ENCODE assay signal across 8 cellular contexts in genomic region chr12:82517027-82517426, GRCh38.
DNase-seq lines count a peak whose midpoint lies in the region; ATAC-seq, FAIRE-seq and TF ChIP-seq lines count a peak whose summit lies in the region.

No MANE protein-coding gene starts in this region.

- intact Hi-C loops in activated T-helper 2 cell treated with anti-CD3 and anti-CD28 coated beads, Interferon-gamma antibody, Interleukin-2, Interleukin-4, amounts not matched to agents 10 μg/mL and 5 μg/mL and 100 μg/mL, durations not matched to agents 14 hours and 24 hours and 36 hours (cut with micrococcal nuclease) = no loop called here
- intact Hi-C loops in stomach (cut with DNase I; ENCODE audit: low total_unique reads) = no loop called here

- peak; percentile 44 to 88 (median 64) for TF ChIP-seq CTCF in H1 (IDR thresholded peaks at IDR 0.05; ENCODE audit: control extremely low read depth in 1 of 3, insufficient read depth in 1 of 3, low read depth in 1 of 3, low read length in 3 of 3)
- peak in 2 of 7 experiments; percentile 6 for TF ChIP-seq CTCF in stomach (IDR thresholded peaks at IDR 0.05)

- TF ChIP-seq EP300 in Ishikawa (IDR thresholded peaks at IDR 0.05; ENCODE audit: borderline replicate concordance) (no peak), H1 (IDR thresholded peaks at IDR 0.05; ENCODE audit: borderline replicate concordance in 1 of 2, low read depth in 2 of 2, low read length in 2 of 2) (no peak), stomach (IDR thresholded peaks at IDR 0.05) (no peak)

- H3K27me3 ChIP-seq in H1 (replicated peaks in 1 of 4; ENCODE audit: control insufficient read depth in 3 of 4, extremely low read depth in 1 of 4, insufficient read depth in 3 of 4, low read length in 3 of 4) (no peaks in the 10 kb centered on the region), stomach (no peaks in the 10 kb centered on the region)

- H3K27ac ChIP-seq in H1 (ENCODE audit: low read depth, low read length) = no peak overlapping the region
- H3K27ac ChIP-seq in stomach = no peak overlapping the region

- no peak overlapping the region for H3K27ac Mint-ChIP-seq in activated T-helper 2 cell treated with anti-CD3 and anti-CD28 coated beads, Interferon-gamma antibody, Interleukin-2, Interleukin-4, amounts not matched to agents 10 μg/mL and 5 μg/mL and 100 μg/mL, durations not matched to agents 14 hours and 24 hours and 36 hours

- TF ChIP-seq RAD21 in Ishikawa (IDR thresholded peaks at IDR 0.05; ENCODE audit: low read depth) = peak; percentile 42
- TF ChIP-seq RAD21 in H1 (IDR thresholded peaks at IDR 0.05 in 1 of 2, conservative IDR thresholded peaks at IDR 0.05 in 1 of 2; ENCODE audit: low read depth in 2 of 2, low read length in 2 of 2) = peak; percentile 44 to 62

- no peak overlapping the region for H3K9ac ChIP-seq in H1 (replicated peaks in 1 of 4; ENCODE audit: extremely low read depth in 1 of 4, low read depth in 3 of 4, low read length in 3 of 4)

- no peak overlapping the region for H3K56ac ChIP-seq in H1 (replicated peaks; ENCODE audit: insufficient read length, low read depth, low read length)

- no peaks in the 10 kb centered on the region for H3K9me3 Mint-ChIP-seq in activated T-helper 2 cell treated with anti-CD3 and anti-CD28 coated beads, Interferon-gamma antibody, Interleukin-2, Interleukin-4, amounts not matched to agents 10 μg/mL and 5 μg/mL and 100 μg/mL, durations not matched to agents 14 hours and 24 hours and 36 hours

- no peak overlapping the region for H4K5ac ChIP-seq in H1 (ENCODE audit: insufficient read length, low read depth, low read length)

- H3K23ac ChIP-seq in H1 (ENCODE audit: insufficient read length) = no peak overlapping the region

- H3K4me1 ChIP-seq in H1 (replicated peaks in 1 of 4; ENCODE audit: control insufficient read depth in 3 of 4, insufficient read depth in 4 of 4, low read length in 3 of 4) = no peaks in the 10 kb centered on the region
- no peaks in the 10 kb centered on the region for H3K4me1 ChIP-seq in stomach

- no peak overlapping the region for H4K8ac ChIP-seq in H1 (ENCODE audit: extremely low read depth, insufficient read depth, low read length)

- H3K9me3 ChIP-seq in H1 (ENCODE audit: insufficient read depth in 2 of 2, low read depth in 1 of 2, low read length in 1 of 2) (no peaks in the 10 kb centered on the region), stomach (no peaks in the 10 kb centered on the region)

- H3K36me3 ChIP-seq in H1 (ENCODE audit: control insufficient read depth in 2 of 4, insufficient read depth in 4 of 4, low read length in 3 of 4) (no peaks in the 10 kb centered on the region), stomach (no peaks in the 10 kb centered on the region)

- H3K4me3 Mint-ChIP-seq in activated T-helper 2 cell treated with anti-CD3 and anti-CD28 coated beads, Interferon-gamma antibody, Interleukin-2, Interleukin-4, amounts not matched to agents 10 μg/mL and 5 μg/mL and 100 μg/mL, durations not matched to agents 14 hours and 24 hours and 36 hours (ENCODE audit: low read depth) = no peak overlapping the region

- H2BK120ac ChIP-seq in H1 (replicated peaks; ENCODE audit: low read depth, low read length) = no peak overlapping the region

- DNase-seq in GDM1 (lab: John Stamatoyannopoulos, UW) = peak; percentile 4
- DNase-seq in H1 (ENCODE audit: low read depth in 1 of 2, low spot score in 2 of 2) = no peak
- no peak for DNase-seq in cerebellar nuclear complex (lab: John Stamatoyannopoulos, UW)
- no peak for DNase-seq in activated T-helper 2 cell treated with anti-CD3 and anti-CD28 coated beads, Interferon-gamma antibody, Interleukin-2, Interleukin-4, amounts not matched to agents 10 μg/mL and 5 μg/mL and 100 μg/mL, durations not matched to agents 14 hours and 24 hours and 36 hours (ENCODE audit: low spot score)
- no peak for DNase-seq in stimulated activated CD4-positive, alpha-beta T cell treated with anti-CD3 and anti-CD28 coated beads, Interleukin-2, amount 100 ng/mL, for 48 hours
- DNase-seq in stomach = no peak

- H2BK20ac ChIP-seq in H1 (ENCODE audit: low read length) = no peak overlapping the region

- H2BK12ac ChIP-seq in H1 (ENCODE audit: low read depth, low read length) = no peak overlapping the region

- peak; percentile 72 for FAIRE-seq in H1 (lab: Jason Lieb, UNC)

- no peak overlapping the region for H3K14ac ChIP-seq in H1 (ENCODE audit: insufficient read length)

- POLR2A ChIA-PET in H1 (lab: Charles Lee; ENCODE audit: partially characterized antibody) = no interaction called here

- no peaks in the 10 kb centered on the region for H3K79me2 ChIP-seq in H1 (ENCODE audit: control insufficient read depth in 1 of 2, insufficient read depth in 2 of 2, low read length in 2 of 2)

- CTCF ChIA-PET in H1 (lab: Charles Lee; ENCODE audit: partially characterized antibody) = interaction anchor here (0.5 to 4.4 kb wide), 15 partner anchors 8 to 632 kb away, joined by 3 to 27 read pairs (median 3); no protein-coding TSS in a partner anchor

- H3K4me3 ChIP-seq in H1 (ENCODE audit: extremely low read depth in 1 of 4, insufficient read depth in 2 of 4, low read depth in 3 of 4, low read length in 4 of 4) (no peak overlapping the region), stomach (no peak overlapping the region)

- H4K20me1 ChIP-seq in H1 (replicated peaks in 1 of 2; ENCODE audit: control insufficient read depth in 1 of 2, insufficient read depth in 2 of 2, low read length in 2 of 2) = no peaks in the 10 kb centered on the region

- no peak overlapping the region for H4K91ac ChIP-seq in H1 (replicated peaks; ENCODE audit: insufficient read length, low read length)

- no peak overlapping the region for H2BK15ac ChIP-seq in H1 (ENCODE audit: low read length)

- no peaks in the 10 kb centered on the region for H3K23me2 ChIP-seq in H1 (ENCODE audit: low read depth, low read length)

- no peaks in the 10 kb centered on the region for H3K36me3 Mint-ChIP-seq in activated T-helper 2 cell treated with anti-CD3 and anti-CD28 coated beads, Interferon-gamma antibody, Interleukin-2, Interleukin-4, amounts not matched to agents 10 μg/mL and 5 μg/mL and 100 μg/mL, durations not matched to agents 14 hours and 24 hours and 36 hours (ENCODE audit: low read depth)

- H2AFZ ChIP-seq in H1 (ENCODE audit: low read length) = no peak overlapping the region

- no peak overlapping the region for H3K18ac ChIP-seq in H1 (ENCODE audit: extremely low read depth, low read length)

- no peaks in the 10 kb centered on the region for H3K27me3 Mint-ChIP-seq in activated T-helper 2 cell treated with anti-CD3 and anti-CD28 coated beads, Interferon-gamma antibody, Interleukin-2, Interleukin-4, amounts not matched to agents 10 μg/mL and 5 μg/mL and 100 μg/mL, durations not matched to agents 14 hours and 24 hours and 36 hours (ENCODE audit: low read depth)

- H3K79me1 ChIP-seq in H1 (ENCODE audit: low read depth, low read length) = no peaks in the 10 kb centered on the region

- peak; percentile 90 for ATAC-seq in GM21529 (IDR thresholded peaks at IDR 0.05; ENCODE audit: unreplicated experiment)

- H3K4ac ChIP-seq in H1 (replicated peaks; ENCODE audit: insufficient read length, low read depth, low read length) = no peak overlapping the region

- no peaks in the 10 kb centered on the region for H3K4me1 Mint-ChIP-seq in activated T-helper 2 cell treated with anti-CD3 and anti-CD28 coated beads, Interferon-gamma antibody, Interleukin-2, Interleukin-4, amounts not matched to agents 10 μg/mL and 5 μg/mL and 100 μg/mL, durations not matched to agents 14 hours and 24 hours and 36 hours (ENCODE audit: low read depth)

- H2AK5ac ChIP-seq in H1 (ENCODE audit: low read depth, low read length) = no peak overlapping the region

- no peak overlapping the region for H3K4me2 ChIP-seq in H1 (ENCODE audit: insufficient read depth in 1 of 2, low read depth in 2 of 2, low read length in 2 of 2)

- no peak for TF ChIP-seq POLR2A in H1 (IDR thresholded peaks at IDR 0.05; ENCODE audit: control extremely low read depth in 1 of 2, low read depth in 2 of 2, low read length in 2 of 2)
- TF ChIP-seq POLR2A in stomach (IDR thresholded peaks at IDR 0.05) = no peak

- H2BK5ac ChIP-seq in H1 (ENCODE audit: low read depth, low read length) = no peak overlapping the region

TF ChIP-seq in Ishikawa, 13 proteins besides CTCF, POLR2A, EP300 and RAD21:
- TF ChIP-seq CEBPB (IDR thresholded peaks at IDR 0.05) = no peak
- TF ChIP-seq TEAD4 (IDR thresholded peaks at IDR 0.05) = no peak
- TF ChIP-seq MAX (IDR thresholded peaks at IDR 0.05) = no peak
- TF ChIP-seq TAF1 (IDR thresholded peaks at IDR 0.05; ENCODE audit: low read depth) = no peak
- no peak for TF ChIP-seq FOXM1 (IDR thresholded peaks at IDR 0.05; ENCODE audit: borderline replicate concordance, low read depth)
- TF ChIP-seq EGR1 (IDR thresholded peaks at IDR 0.05) = no peak
- no peak for TF ChIP-seq YY1 (IDR thresholded peaks at IDR 0.05; ENCODE audit: low read depth)
- TF ChIP-seq CREB1 (IDR thresholded peaks at IDR 0.05; ENCODE audit: low read depth) = no peak
